In genomic region chr1:21901986-21902377, GRCh38 we compare ENCODE assay signal across 1 cellular context.
A peak's percentile ranks its signal among the peaks of the same experiment; 100 is the strongest.
TF ChIP-seq lines count a peak whose summit lies in the region.

No MANE protein-coding gene starts in this region.

TF ChIP-seq in HepG2, 621 proteins besides CTCF, POLR2A, EP300 and RAD21 (continued from another document):
- TF ChIP-seq CC2D1A (CRISPR knock-in tag; IDR thresholded peaks at IDR 0.05) (no peak), ZNF616 (CRISPR knock-in tag; IDR thresholded peaks at IDR 0.05; ENCODE audit: low read depth) (no peak), SALL2 (CRISPR knock-in tag; IDR thresholded peaks at IDR 0.05) (no peak), LRRFIP1 (CRISPR knock-in tag; conservative IDR thresholded peaks at IDR 0.05) (no peak), ZNF563 (CRISPR knock-in tag; IDR thresholded peaks at IDR 0.05) (no peak), PPARG (CRISPR knock-in tag; conservative IDR thresholded peaks at IDR 0.05) (no peak), THAP9 (CRISPR knock-in tag; IDR thresholded peaks at IDR 0.05; ENCODE audit: borderline replicate concordance) (peak; percentile 12; the same call in 1 of the 2 replicates), HNRNPL (IDR thresholded peaks at IDR 0.05; ENCODE audit: low read depth, low read length) (peak; percentile 49; the same call in 1 of the 2 replicates), ZNF883 (CRISPR knock-in tag; IDR thresholded peaks at IDR 0.05; ENCODE audit: not compliant biosample characterization) (no peak), SMAD1 (CRISPR knock-in tag; IDR thresholded peaks at IDR 0.05; ENCODE audit: borderline replicate concordance, low read depth) (no peak), ZBTB3 (CRISPR knock-in tag; IDR thresholded peaks at IDR 0.05; ENCODE audit: borderline replicate concordance, low read depth) (no peak), BRD4 (CRISPR knock-in tag; IDR thresholded peaks at IDR 0.05) (0 out of 2 replicates have a peak, but pooled peaks have one; percentile 37)
TF ChIP-seq in HepG2: peak in this region for 3.
